1 cellular context compared by ENCODE assay signal in genomic region chr13:67228031-67228430, GRCh38.
TF ChIP-seq lines count a peak whose summit lies in the region.

No MANE protein-coding gene starts in this region.

TF ChIP-seq in neural cell, 6 proteins besides CTCF, POLR2A, EP300 and RAD21 (continued from another document):
- TF ChIP-seq REST (IDR thresholded peaks at IDR 0.05; ENCODE audit: borderline replicate concordance) (no peak), SMC3 (conservative IDR thresholded peaks at IDR 0.05; ENCODE audit: poor library complexity) (no peak), TAF1 (IDR thresholded peaks at IDR 0.05; ENCODE audit: low read depth) (no peak)
